8 cellular contexts compared by ENCODE assay signal in the genomic region with DNA sequence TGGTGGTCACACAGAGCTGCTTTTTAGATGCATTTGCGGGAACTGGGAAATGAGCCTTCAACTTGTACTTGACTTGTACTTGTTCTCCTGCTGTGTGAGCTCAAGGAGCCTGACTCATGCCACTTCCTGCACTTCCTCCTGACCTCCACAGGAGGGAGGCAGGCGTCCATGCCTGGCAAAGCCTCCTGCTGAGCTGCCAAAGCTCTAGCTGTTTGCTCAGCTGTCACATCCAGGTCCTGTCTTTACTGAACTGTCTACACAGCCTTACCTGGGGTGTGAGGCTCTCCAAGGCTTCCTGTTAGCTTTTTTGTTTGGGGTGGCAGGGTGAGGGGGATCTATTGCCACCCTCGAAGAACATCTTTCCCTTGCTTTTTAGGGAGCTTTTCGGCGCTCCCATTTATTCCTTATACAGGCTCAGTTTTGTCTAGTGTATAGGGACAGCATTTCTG. TPM values are rescaled to one million over a fixed set of nuclear protein-coding genes. Genes with fewer than 3 reads are reported as not detected.
DNase-seq lines count a peak whose midpoint lies in the region; ATAC-seq and TF ChIP-seq lines count a peak whose summit lies in the region.

No MANE protein-coding gene starts in this region.

- peak overlapping the region; percentile 65 for H3K4me2 ChIP-seq in GM23338
- H3K4me2 ChIP-seq in parathyroid adenoma (ENCODE audit: low read length) = no peak overlapping the region

- H4K20me1 ChIP-seq in GM23338 (replicated peaks; ENCODE audit: insufficient read depth) = peaks cover 14% of the 10 kb centered on the region; the same call in 1 of the 2 replicates

- H3K9me3 Mint-ChIP-seq in GM23338 = no peaks in the 10 kb centered on the region

- H2AFZ ChIP-seq in GM23338 = no peak overlapping the region
- no peak overlapping the region for H2AFZ ChIP-seq in parathyroid adenoma

- H3K27ac Mint-ChIP-seq in GM23338 = no peak overlapping the region

- peak overlapping the region; percentile 13; the same call in 1 of the 3 replicates for H3K4me3 Mint-ChIP-seq in GM23338

- peak; percentile 84 to 98 for TF ChIP-seq CTCF in GM23338 (conservative IDR thresholded peaks at IDR 0.05; ENCODE audit: low read depth in 2 of 2)
- TF ChIP-seq CTCF in parathyroid adenoma (IDR thresholded peaks at IDR 0.05) = peak; percentile 96

- peaks cover 14% of the 10 kb centered on the region for H3K27me3 Mint-ChIP-seq in GM23338 (ENCODE audit: insufficient read depth, low read depth, poor library complexity)

- no peak overlapping the region for H3K4me3 ChIP-seq in GM23338
- no peak overlapping the region for H3K4me3 ChIP-seq in parathyroid adenoma (ENCODE audit: low read depth, low read length)

- H3K4me1 ChIP-seq in GM23338 (ENCODE audit: insufficient read depth) (peaks cover 29% of the 10 kb centered on the region), parathyroid adenoma (peaks cover 6% of the 10 kb centered on the region)

- H3K27ac ChIP-seq in GM23338 (ENCODE audit: low read depth) (no peak overlapping the region), parathyroid adenoma (no peak overlapping the region)

- no peaks in the 10 kb centered on the region for H3K9me2 ChIP-seq in GM23338 (ENCODE audit: insufficient read depth)

- peak; percentile 91 for ATAC-seq in GM23338
- no peak for ATAC-seq in HG02840 (IDR thresholded peaks at IDR 0.05; ENCODE audit: low FRiP score, unreplicated experiment)

- H3K36me3 Mint-ChIP-seq in GM23338 (ENCODE audit: low read depth) = peaks cover 30% of the 10 kb centered on the region

- DNase-seq in DMS153 treated with DMSO at 0.1 percent for 48 hours (lab: John Stamatoyannopoulos, UW; ENCODE audit: unreplicated experiment) = peak; percentile 82
- peak; percentile 91 for DNase-seq in GM23338 (ENCODE audit: low spot score)
- peak; percentile 88 for DNase-seq in NAMALWA (ENCODE audit: low spot score)
- peak; percentile 77 for DNase-seq in SHP77 treated with DMSO at 0.1 percent for 48 hours (lab: John Stamatoyannopoulos, UW)
- peak; percentile 62 for DNase-seq in activated naive CD4-positive, alpha-beta T cell treated with anti-CD3 and anti-CD28 coated beads, Interleukin-2, amount 50 U/mL, for 16 hours
- DNase-seq in germinal center (ENCODE audit: low spot score) = peak; percentile 74

- H3F3A ChIP-seq in GM23338 (replicated peaks; ENCODE audit: low read depth) = peaks cover 11% of the 10 kb centered on the region; the same call in 1 of the 2 replicates

- H3K36me3 ChIP-seq in GM23338 (ENCODE audit: insufficient read depth) (peaks cover 17% of the 10 kb centered on the region), parathyroid adenoma (ENCODE audit: control insufficient read depth, insufficient read depth, low read length) (no peaks in the 10 kb centered on the region)

- H3K27me3 ChIP-seq in GM23338 (ENCODE audit: insufficient read depth) (no peaks in the 10 kb centered on the region), parathyroid adenoma (ENCODE audit: control insufficient read depth, insufficient read depth, low read length) (no peaks in the 10 kb centered on the region)

- peaks cover 42% of the 10 kb centered on the region for H3K4me1 Mint-ChIP-seq in GM23338

- H3K79me2 ChIP-seq in GM23338 (replicated peaks; ENCODE audit: insufficient read depth) = 0 out of 2 replicates have a peak, but pooled peaks cover 2% of the 10 kb centered on the region
- no peaks in the 10 kb centered on the region for H3K79me2 ChIP-seq in parathyroid adenoma

- no peak overlapping the region for H3K9ac ChIP-seq in parathyroid adenoma

- no peaks in the 10 kb centered on the region for H3K9me3 ChIP-seq in parathyroid adenoma (ENCODE audit: control insufficient read depth, low read length)

TF ChIP-seq in GM23338, 12 proteins besides CTCF, POLR2A, EP300 and RAD21:
- TF ChIP-seq POLR2AphosphoS5 (IDR thresholded peaks at IDR 0.05; ENCODE audit: low read depth) (0 out of 2 replicates have a peak, but pooled peaks have one; percentile 29), ZNF114 (CRISPR knock-in tag; IDR thresholded peaks at IDR 0.05) (no peak)
TF ChIP-seq in GM23338: peak in this region for 1.

RNA-seq across cellular contexts. Expression of a gene that starts 6.4 kb away (rescaled TPM):
- 0.14 and 0.97 TPM in 2 replicates for total RNA-seq in GM23338 (2014; rRNA removed; shearing (Covaris generic))
- polyA plus RNA-seq in GM23338 (2016; fragmentation: Nextera tagmentation; extraction: Ambion mirVana) = 0.47 and 1.9 TPM in 2 replicates

RNA-seq across cellular contexts. Expression of a gene that starts 8.3 kb away (rescaled TPM):
- total RNA-seq in GM23338 (2014; rRNA removed; shearing (Covaris generic)) = 0.66 and 1.1 TPM in 2 replicates
- polyA plus RNA-seq in GM23338 (2016; fragmentation: Nextera tagmentation; extraction: Ambion mirVana) = 0.23 and 0.34 TPM in 2 replicates

RNA-seq across cellular contexts. Expression of a gene that starts 10.1 kb away (rescaled TPM):
- 182 and 199 TPM in 2 replicates for total RNA-seq in GM23338 (2014; rRNA removed; shearing (Covaris generic))
- 190 and 205 TPM in 2 replicates for polyA plus RNA-seq in GM23338 (2016; fragmentation: Nextera tagmentation; extraction: Ambion mirVana)

RNA-seq across cellular contexts. Expression of a gene that starts 10.2 kb away (rescaled TPM):
- total RNA-seq in GM23338 (2014; rRNA removed; shearing (Covaris generic)) = 9.2 and 10.7 TPM in 2 replicates
- 5.4 and 7.0 TPM in 2 replicates for polyA plus RNA-seq in GM23338 (2016; fragmentation: Nextera tagmentation; extraction: Ambion mirVana)

RNA-seq across cellular contexts. Expression of a gene that starts 34.2 kb away (rescaled TPM):
- 14.8 and 31.8 TPM in 2 replicates for total RNA-seq in GM23338 (2014; rRNA removed; shearing (Covaris generic))
- polyA plus RNA-seq in GM23338 (2016; fragmentation: Nextera tagmentation; extraction: Ambion mirVana) = 6.7 and 9.6 TPM in 2 replicates
